1 cellular context compared by ENCODE assay signal in genomic region chr1:56322211-56322610, GRCh38.
TF ChIP-seq lines count a peak whose summit lies in the region.

No MANE protein-coding gene starts in this region.

TF ChIP-seq in SK-N-SH treated with all-trans-retinoic acid at 6 μM for 48 hours, 23 proteins besides CTCF, POLR2A, EP300 and RAD21 (continued from another document):
- no peak for TF ChIP-seq TSHZ2 (CRISPR knock-in tag; IDR thresholded peaks at IDR 0.05)
- TF ChIP-seq TCF4 (CRISPR knock-in tag; IDR thresholded peaks at IDR 0.05; ENCODE audit: borderline replicate concordance): no peak
- no peak for TF ChIP-seq ZNF565 (CRISPR knock-in tag; conservative IDR thresholded peaks at IDR 0.05; ENCODE audit: low read depth)
- TF ChIP-seq ZFP30 (CRISPR knock-in tag; IDR thresholded peaks at IDR 0.05): no peak
- TF ChIP-seq CSDC2 (CRISPR knock-in tag; IDR thresholded peaks at IDR 0.05): no peak
- TF ChIP-seq POU6F1 (CRISPR knock-in tag; IDR thresholded peaks at IDR 0.05; ENCODE audit: borderline replicate concordance, low read depth): no peak
- no peak for TF ChIP-seq ISL1 (CRISPR knock-in tag; IDR thresholded peaks at IDR 0.05)
